13 cellular contexts compared by ENCODE assay signal in the genomic region with DNA sequence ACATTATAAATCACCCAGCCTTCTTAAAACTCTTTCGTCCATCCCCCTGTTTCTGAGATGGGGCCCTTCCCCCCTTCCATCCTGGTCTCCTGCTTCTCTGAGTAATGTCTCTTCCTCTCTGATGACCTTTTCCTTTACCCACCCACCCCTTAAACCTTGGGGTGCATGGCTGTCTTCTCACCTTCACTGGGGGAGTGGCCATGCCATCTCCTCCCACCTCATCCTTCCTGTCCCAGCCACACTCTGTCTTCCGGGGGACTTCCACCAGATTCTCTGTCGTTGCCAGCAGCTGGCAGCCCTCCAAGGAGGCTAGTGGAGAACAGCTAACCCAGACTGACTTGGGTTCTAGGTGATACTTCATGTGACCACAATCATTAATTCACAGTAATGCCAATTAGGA.
DNase-seq lines count a peak whose midpoint lies in the region; ATAC-seq lines count a peak whose summit lies in the region.
"Had no signal": no experiment of that assay in that cellular context is flagged by ENCODE, and none has a peak within 500 bp of the region (broad histone marks: within the 10 kb centered on the region; RNA-seq: fewer than 3 reads in every experiment).

No MANE protein-coding gene starts in this region.

- peak; percentile 8 to 59 (median 18) for DNase-seq in CD8-positive, alpha-beta memory T cell
- peak; percentile 42 to 51 for DNase-seq in activated CD4-positive, alpha-beta T cell treated with anti-CD3 and anti-CD28 coated beads, Interleukin-2, amount 50 U/mL, for 48 hours
- peak; percentile 33 to 65 for DNase-seq in activated naive CD4-positive, alpha-beta T cell treated with anti-CD3 and anti-CD28 coated beads, Interleukin-2, amount 50 U/mL, for 72 hours (ENCODE audit: low spot score in 2 of 2)
- DNase-seq in stimulated activated CD4-positive, alpha-beta T cell treated with anti-CD3 and anti-CD28 coated beads, Interleukin-2, amount 100 ng/mL, for 24 hours, result peak; percentile 32 to 52
- DNase-seq in HuH-7 (ENCODE audit: low spot score) (no peak), cardiac septum (ENCODE audit: low spot score) (no peak), NCI-H1417 (lab: John Stamatoyannopoulos, UW) (no peak)
- DNase-seq: KBM-7, NCI-H1694 treated with DMSO at 0.1 percent for 48 hours, NCI-H774, psoas muscle had no signal

- no peak overlapping the region for H3K4me3 ChIP-seq in CD8-positive, alpha-beta memory T cell (ENCODE audit: low read length)
- H3K4me3 ChIP-seq: psoas muscle, SK-N-MC had no signal

- CTCF ChIA-PET in CD8-positive, alpha-beta memory T cell (lab: Charles Lee), result no interaction called here

- no peaks in the 10 kb centered on the region for H3K36me3 Mint-ChIP-seq in CD8-positive, alpha-beta memory T cell
- H3K36me3 Mint-ChIP-seq in activated naive CD4-positive, alpha-beta T cell treated with anti-CD3 and anti-CD28 coated beads, Interleukin-2, amount 50 U/mL, for 72 hours, result peaks cover 0 to 15% of the 10 kb centered on the region in 2 donors

- POLR2A ChIA-PET in CD8-positive, alpha-beta memory T cell (lab: Charles Lee), result no interaction called here

- peak; percentile 66 to 83 for ATAC-seq in activated naive CD4-positive, alpha-beta T cell treated with anti-CD3 and anti-CD28 coated beads, Interleukin-2, amount 50 U/mL, for 72 hours
- no peak for ATAC-seq in HG02642 (IDR thresholded peaks at IDR 0.05; ENCODE audit: poor library complexity, unreplicated experiment)
- ATAC-seq: psoas muscle had no signal

- intact Hi-C loops in cardiac septum (cut with DNase I), result no loop called here

- H3K4me1 Mint-ChIP-seq in CD8-positive, alpha-beta memory T cell, result peaks cover 20 to 29% (median 25%) of the 10 kb centered on the region in 3 donors

- H3K27ac Mint-ChIP-seq in CD8-positive, alpha-beta memory T cell, result peak overlapping the region in 7 of 8 donors; percentile 25 to 94 (median 80)
- H3K27ac Mint-ChIP-seq in activated naive CD4-positive, alpha-beta T cell treated with anti-CD3 and anti-CD28 coated beads, Interleukin-2, amount 50 U/mL, for 72 hours, result peak overlapping the region; percentile 24 to 88

- no peaks in the 10 kb centered on the region for H3K27me3 ChIP-seq in CD8-positive, alpha-beta memory T cell (ENCODE audit: insufficient read depth, low read length, poor library complexity, severe bottlenecking)

- no peaks in the 10 kb centered on the region for H3K9me3 ChIP-seq in CD8-positive, alpha-beta memory T cell (ENCODE audit: low read length)
- H3K9me3 ChIP-seq: psoas muscle had no signal

- peaks cover 4 to 5% of the 10 kb centered on the region in 2 donors for H3K27me3 Mint-ChIP-seq in CD8-positive, alpha-beta memory T cell

- H3K4me1 ChIP-seq in CD8-positive, alpha-beta memory T cell (ENCODE audit: insufficient read depth, low read length), result peaks cover 17% of the 10 kb centered on the region
- H3K4me1 ChIP-seq: psoas muscle had no signal

- H3K9me3 Mint-ChIP-seq in CD8-positive, alpha-beta memory T cell, result peaks cover 0 to 4% (median 0%) of the 10 kb centered on the region in 5 donors
- peaks cover 0 to 6% of the 10 kb centered on the region in 2 donors for H3K9me3 Mint-ChIP-seq in activated naive CD4-positive, alpha-beta T cell treated with anti-CD3 and anti-CD28 coated beads, Interleukin-2, amount 50 U/mL, for 72 hours

- H3K36me3 ChIP-seq in CD8-positive, alpha-beta memory T cell (ENCODE audit: insufficient read depth, low read length), result no peaks in the 10 kb centered on the region

- no peak overlapping the region for H3K27ac ChIP-seq in CD8-positive, alpha-beta memory T cell (ENCODE audit: low read depth, low read length)
- H3K27ac ChIP-seq: psoas muscle, SK-N-MC had no signal

- H3K4me3 Mint-ChIP-seq in CD8-positive, alpha-beta memory T cell, result peak overlapping the region in 6 of 7 donors; percentile 32 to 89 (median 70)

Comparison
In these comparisons a context has a peak if more than half of its experiments do, and no peak if none do; other contexts are left out.
1. DNase-seq: peak in CD8-positive, alpha-beta memory T cell (5 of 5), activated CD4-positive, alpha-beta T cell treated with anti-CD3 and anti-CD28 coated beads, Interleukin-2, amount 50 U/mL, for 48 hours (2 of 2), activated naive CD4-positive, alpha-beta T cell treated with anti-CD3 and anti-CD28 coated beads, Interleukin-2, amount 50 U/mL, for 72 hours (2 of 2) and stimulated activated CD4-positive, alpha-beta T cell treated with anti-CD3 and anti-CD28 coated beads, Interleukin-2, amount 100 ng/mL, for 24 hours (2 of 2); none in HuH-7 (single experiment), cardiac septum (single experiment) and NCI-H1417 (0 of 3).